1 cellular context compared by ENCODE assay signal in genomic region chr7:130063036-130063435, GRCh38.
TF ChIP-seq lines count a peak whose summit lies in the region.

No MANE protein-coding gene starts in this region.

TF ChIP-seq in liver, 16 proteins besides CTCF, POLR2A, EP300 and RAD21 (continued from another document):
- TF ChIP-seq ZBTB33 (IDR thresholded peaks at IDR 0.05) (no peak), SP1 (IDR thresholded peaks at IDR 0.05) (no peak)
